Comparison of ENCODE assay signal across 24 cellular contexts in the genomic region with DNA sequence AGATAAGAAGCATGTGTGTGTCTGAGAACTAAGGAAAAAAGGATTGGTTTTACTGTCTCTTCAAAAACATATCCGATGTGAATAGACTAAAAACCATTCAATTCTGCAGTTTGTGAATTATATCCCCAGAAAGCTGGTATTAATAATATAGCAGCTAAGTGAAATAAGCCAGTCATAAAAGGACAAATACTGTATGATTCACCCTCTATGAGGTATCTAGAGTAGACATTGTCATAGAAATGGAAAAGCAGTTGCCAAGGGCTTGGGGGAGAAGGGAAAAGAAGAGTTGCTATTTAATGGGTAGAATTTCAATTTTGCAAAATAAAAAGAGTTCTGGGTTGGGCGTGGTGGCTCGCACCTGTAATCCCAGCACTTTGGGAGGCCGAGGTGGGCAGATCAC.
A peak's percentile ranks its signal among the peaks of the same experiment; 100 is the strongest.
DNase-seq lines count a peak whose midpoint lies in the region; ATAC-seq, FAIRE-seq and TF ChIP-seq lines count a peak whose summit lies in the region.
"Had no signal": no experiment of that assay in that cellular context is flagged by ENCODE, and none has a peak within 500 bp of the region (broad histone marks: within the 10 kb centered on the region; RNA-seq: fewer than 3 reads in every experiment).

No MANE protein-coding gene starts in this region.

- no peak for TF ChIP-seq RAD21 in K562 (CRISPR knock-in tag; conservative IDR thresholded peaks at IDR 0.05 in 1 of 2, IDR thresholded peaks at IDR 0.05 in 1 of 2)

- no peaks in the 10 kb centered on the region for H4K20me1 ChIP-seq in K562 (replicated peaks; ENCODE audit: control insufficient read depth, insufficient read depth, low read length)
- H4K20me1 ChIP-seq: BLaER1 had no signal

- no peaks in the 10 kb centered on the region for H3K27me3 ChIP-seq in K562 (ENCODE audit: control insufficient read depth in 2 of 2, insufficient read depth in 2 of 2, low read length in 2 of 2)
- no peaks in the 10 kb centered on the region for H3K27me3 ChIP-seq in CD4-positive, alpha-beta T cell (ENCODE audit: control insufficient read depth, insufficient read depth, low read length)
- H3K27me3 ChIP-seq: ascending aorta, BLaER1, neutrophil had no signal

- no peaks in the 10 kb centered on the region for H3K79me2 ChIP-seq in K562 (ENCODE audit: control insufficient read depth, insufficient read depth, low read length)

- peak overlapping the region; percentile 21; the same call in 1 of the 2 replicates for H2AFZ ChIP-seq in K562 (ENCODE audit: low read depth, low read length)

- H3K4me1 ChIP-seq in K562 (replicated peaks in 1 of 2; ENCODE audit: control insufficient read depth in 2 of 2, insufficient read depth in 2 of 2, low read length in 2 of 2) (0 out of 5 replicates have a peak, but pooled peaks cover 0 to 2% of the 10 kb centered on the region in 2 experiments), kidney (ENCODE audit: control insufficient read depth in 1 of 2, insufficient read depth in 1 of 2, low read depth in 1 of 2, low read length in 2 of 2) (no peaks in the 10 kb centered on the region)
- H3K4me1 ChIP-seq: prostate gland had no signal

- H3K4me3 Mint-ChIP-seq in activated CD4-positive, alpha-beta memory T cell treated with anti-CD3 and anti-CD28 coated beads for 36 hours = no peak overlapping the region
- no peak overlapping the region for H3K4me3 Mint-ChIP-seq in activated CD4-positive, alpha-beta memory T cell treated with anti-CD3 and anti-CD28 coated beads, Interleukin-2, amount 10 ng/mL, durations not matched to agents 7 days and 5 days
- H3K4me3 Mint-ChIP-seq in stimulated activated effector memory CD8-positive, alpha-beta T cell treated with anti-CD3 and anti-CD28 coated beads, Interleukin-12 subunit alpha, Interleukin-12 subunit beta, amount 100 ng/mL, for 72 hours = no peak overlapping the region
- no peak overlapping the region for H3K4me3 Mint-ChIP-seq in CD4-positive, alpha-beta T cell

- DNase-seq in activated CD4-positive, alpha-beta memory T cell treated with anti-CD3 and anti-CD28 coated beads for 36 hours = no peak
- no peak for DNase-seq in activated CD4-positive, alpha-beta memory T cell treated with anti-CD3 and anti-CD28 coated beads, Interleukin-2, amount 10 ng/mL, durations not matched to agents 7 days and 5 days
- DNase-seq in H54 (ENCODE audit: insufficient read length, low spot score) (no peak), K562 (ENCODE audit: extremely low read depth in 1 of 4, low spot score in 3 of 4) (no peak), kidney (no peak), iPS-NIHi11 (ENCODE audit: low spot score) (no peak)
- no peak for DNase-seq in stimulated activated effector memory CD8-positive, alpha-beta T cell treated with anti-CD3 and anti-CD28 coated beads, Interleukin-12 subunit alpha, Interleukin-12 subunit beta, amount 100 ng/mL, for 72 hours (ENCODE audit: low spot score in 2 of 2)
- no peak for DNase-seq in CD4-positive, alpha-beta T cell
- DNase-seq: activated T-cell treated with anti-CD3 and anti-CD28 coated beads, Interleukin-2, amount 50 U/mL, for 72 hours; foreskin fibroblast; NCI-H1105; NCI-H1930; NCI-H2227 treated with DMSO at 0.1 percent for 48 hours; stimulated activated CD8-positive, alpha-beta memory T cell treated with anti-CD3 and anti-CD28 coated beads, Interleukin-4, amount 100 ng/mL, for 48 hours; T-helper 9 cell; WERI-Rb-1 had no signal

- no TSS peak for BruUV-seq in K562 (replicated peaks; lab: Mats Ljungman, UMichigan)

- H3K4me1 Mint-ChIP-seq in activated CD4-positive, alpha-beta memory T cell treated with anti-CD3 and anti-CD28 coated beads for 36 hours (ENCODE audit: low read depth) = peaks cover 54% of the 10 kb centered on the region
- peaks cover 54% of the 10 kb centered on the region for H3K4me1 Mint-ChIP-seq in activated CD4-positive, alpha-beta memory T cell treated with anti-CD3 and anti-CD28 coated beads, Interleukin-2, amount 10 ng/mL, durations not matched to agents 7 days and 5 days
- peaks cover 57% of the 10 kb centered on the region for H3K4me1 Mint-ChIP-seq in stimulated activated effector memory CD8-positive, alpha-beta T cell treated with anti-CD3 and anti-CD28 coated beads, Interleukin-12 subunit alpha, Interleukin-12 subunit beta, amount 100 ng/mL, for 72 hours
- H3K4me1 Mint-ChIP-seq in CD4-positive, alpha-beta T cell (ENCODE audit: low read depth) = peaks cover 27% of the 10 kb centered on the region

- intact Hi-C loops in activated CD4-positive, alpha-beta memory T cell treated with anti-CD3 and anti-CD28 coated beads for 36 hours (cut with micrococcal nuclease) = no loop called here
- intact Hi-C loops in K562 (cut with micrococcal nuclease) (no loop called here), kidney (cut with DNase I) (no loop called here)
- intact Hi-C loops in CD4-positive, alpha-beta T cell (cut with DNase I, micrococcal nuclease) = no loop called here

- FAIRE-seq in H54 (lab: Jason Lieb, UNC) (peak; percentile 55), K562 (lab: Jason Lieb, UNC) (no peak), kidney (lab: Jason Lieb, UNC) (no peak)
- FAIRE-seq: A549, GM12892 had no signal

- H3K4me3 ChIP-seq in K562 (no peak overlapping the region), kidney (ENCODE audit: low read length in 2 of 2) (no peak overlapping the region)
- H3K4me3 ChIP-seq: A549, ascending aorta, BLaER1, HAP-1, prostate gland had no signal

- H3K9me1 ChIP-seq in K562 (ENCODE audit: control insufficient read depth, insufficient read depth, low read length) = no peaks in the 10 kb centered on the region

- WGBS in K562 (ENCODE audit: insufficient coverage, low coverage, missing lambda C conversion rate) = 0% methylated on average over 4 of the region's 4 CpGs

- peak overlapping the region; percentile 44 for H3K27ac Mint-ChIP-seq in activated CD4-positive, alpha-beta memory T cell treated with anti-CD3 and anti-CD28 coated beads for 36 hours
- H3K27ac Mint-ChIP-seq in activated CD4-positive, alpha-beta memory T cell treated with anti-CD3 and anti-CD28 coated beads, Interleukin-2, amount 10 ng/mL, durations not matched to agents 7 days and 5 days = no peak overlapping the region
- peak overlapping the region; percentile 20 for H3K27ac Mint-ChIP-seq in stimulated activated effector memory CD8-positive, alpha-beta T cell treated with anti-CD3 and anti-CD28 coated beads, Interleukin-12 subunit alpha, Interleukin-12 subunit beta, amount 100 ng/mL, for 72 hours
- H3K27ac Mint-ChIP-seq in CD4-positive, alpha-beta T cell = no peak overlapping the region
- H3K27ac Mint-ChIP-seq: activated T-cell treated with anti-CD3 and anti-CD28 coated beads, Interleukin-2, amount 50 U/mL, for 72 hours had no signal

- H3K27ac ChIP-seq in K562 (ENCODE audit: extremely low read depth, low read depth, low read length) (no peak overlapping the region), kidney (ENCODE audit: low read depth in 2 of 2, low read length in 2 of 2) (no peak overlapping the region)
- H3K27ac ChIP-seq in CD4-positive, alpha-beta T cell (ENCODE audit: low read depth, low read length) = no peak overlapping the region
- H3K27ac ChIP-seq: ascending aorta, BLaER1, neutrophil, prostate gland, WERI-Rb-1 had no signal

- peaks cover 2% of the 10 kb centered on the region for H3K9me3 Mint-ChIP-seq in activated CD4-positive, alpha-beta memory T cell treated with anti-CD3 and anti-CD28 coated beads for 36 hours
- no peaks in the 10 kb centered on the region for H3K9me3 Mint-ChIP-seq in activated CD4-positive, alpha-beta memory T cell treated with anti-CD3 and anti-CD28 coated beads, Interleukin-2, amount 10 ng/mL, durations not matched to agents 7 days and 5 days
- no peaks in the 10 kb centered on the region for H3K9me3 Mint-ChIP-seq in stimulated activated effector memory CD8-positive, alpha-beta T cell treated with anti-CD3 and anti-CD28 coated beads, Interleukin-12 subunit alpha, Interleukin-12 subunit beta, amount 100 ng/mL, for 72 hours
- no peaks in the 10 kb centered on the region for H3K9me3 Mint-ChIP-seq in CD4-positive, alpha-beta T cell

- peaks cover 14% of the 10 kb centered on the region for H3K36me3 Mint-ChIP-seq in activated CD4-positive, alpha-beta memory T cell treated with anti-CD3 and anti-CD28 coated beads for 36 hours
- H3K36me3 Mint-ChIP-seq in activated CD4-positive, alpha-beta memory T cell treated with anti-CD3 and anti-CD28 coated beads, Interleukin-2, amount 10 ng/mL, durations not matched to agents 7 days and 5 days (ENCODE audit: low read depth) = peaks cover 41% of the 10 kb centered on the region
- peaks cover 17% of the 10 kb centered on the region for H3K36me3 Mint-ChIP-seq in stimulated activated effector memory CD8-positive, alpha-beta T cell treated with anti-CD3 and anti-CD28 coated beads, Interleukin-12 subunit alpha, Interleukin-12 subunit beta, amount 100 ng/mL, for 72 hours
- peaks cover 10% of the 10 kb centered on the region for H3K36me3 Mint-ChIP-seq in CD4-positive, alpha-beta T cell (ENCODE audit: low read depth)

- TF ChIP-seq POLR2A in H54 (IDR thresholded peaks at IDR 0.05; ENCODE audit: low read depth, low read length) (no peak), K562 (conservative IDR thresholded peaks at IDR 0.05) (no peak)

- no peak for TF ChIP-seq EP300 in K562 (IDR thresholded peaks at IDR 0.05; ENCODE audit: low read length)

- CTCF ChIA-PET in activated CD4-positive, alpha-beta memory T cell treated with anti-CD3 and anti-CD28 coated beads for 36 hours (lab: Charles Lee) = interaction anchor here (0.6 kb wide), 1 partner anchor 113 kb away, joined by 3 read pairs; no protein-coding TSS in a partner anchor
- CTCF ChIA-PET in activated CD4-positive, alpha-beta memory T cell treated with anti-CD3 and anti-CD28 coated beads, Interleukin-2, amount 10 ng/mL, durations not matched to agents 7 days and 5 days (lab: Charles Lee) = no interaction called here
- CTCF ChIA-PET in K562 (lab: Yijun Ruan, JAX; ENCODE audit: low intra/inter-chr PET ratio) = no interaction called here
- CTCF ChIA-PET in CD4-positive, alpha-beta T cell (lab: Charles Lee) = no interaction called here

- no peaks in the 10 kb centered on the region for H3K9me3 ChIP-seq in K562 (replicated peaks; ENCODE audit: control insufficient read depth, insufficient read depth, low read depth, low read length)
- H3K9me3 ChIP-seq in kidney (ENCODE audit: control insufficient read depth in 1 of 2, low read length in 2 of 2) = no peaks in the 10 kb centered on the region
- no peaks in the 10 kb centered on the region for H3K9me3 ChIP-seq in CD4-positive, alpha-beta T cell (ENCODE audit: control insufficient read depth, low read length)
- H3K9me3 ChIP-seq: A549, ascending aorta, HAP-1, neutrophil, prostate gland had no signal

- TF ChIP-seq CTCF in K562 (IDR thresholded peaks at IDR 0.05 in 2 of 3, conservative IDR thresholded peaks at IDR 0.05 in 1 of 3; ENCODE audit: insufficient read depth in 2 of 3, low read depth in 1 of 3, low read length in 3 of 3) (no peak), kidney (IDR thresholded peaks at IDR 0.05; ENCODE audit: borderline replicate concordance, extremely low read depth, insufficient read depth) (no peak)
- no peak for TF ChIP-seq CTCF in CD4-positive, alpha-beta T cell (IDR thresholded peaks at IDR 0.05)

- H3K9ac ChIP-seq in K562 (ENCODE audit: insufficient read depth in 1 of 2, low read depth in 2 of 2, low read length in 2 of 2) = no peak overlapping the region
- no peak overlapping the region for H3K9ac ChIP-seq in kidney (ENCODE audit: low read length in 2 of 2)
- H3K9ac ChIP-seq: BLaER1 had no signal

- no peak for ATAC-seq in K562
- ATAC-seq in stimulated activated effector memory CD8-positive, alpha-beta T cell treated with anti-CD3 and anti-CD28 coated beads, Interleukin-12 subunit alpha, Interleukin-12 subunit beta, amount 100 ng/mL, for 72 hours = peak; percentile 82
- no peak for ATAC-seq in CD4-positive, alpha-beta T cell (ENCODE audit: poor library complexity)
- ATAC-seq: A549, HepG2 had no signal

- H3K36me3 ChIP-seq in K562 (ENCODE audit: control insufficient read depth, insufficient read depth, low read length) (no peaks in the 10 kb centered on the region), kidney (ENCODE audit: control insufficient read depth in 1 of 2, insufficient read depth in 2 of 2, low read length in 2 of 2) (no peaks in the 10 kb centered on the region)
- H3K36me3 ChIP-seq: ascending aorta, BLaER1, HAP-1, neutrophil, prostate gland, WERI-Rb-1 had no signal

- H3K27me3 Mint-ChIP-seq in activated CD4-positive, alpha-beta memory T cell treated with anti-CD3 and anti-CD28 coated beads for 36 hours = no peaks in the 10 kb centered on the region
- H3K27me3 Mint-ChIP-seq in activated CD4-positive, alpha-beta memory T cell treated with anti-CD3 and anti-CD28 coated beads, Interleukin-2, amount 10 ng/mL, durations not matched to agents 7 days and 5 days = no peaks in the 10 kb centered on the region
- no peaks in the 10 kb centered on the region for H3K27me3 Mint-ChIP-seq in CD4-positive, alpha-beta T cell

- H3K4me2 ChIP-seq in K562 (ENCODE audit: insufficient read depth, low read length) = no peak overlapping the region
- H3K4me2 ChIP-seq: BLaER1 had no signal

- in situ Hi-C loops in K562 (cut with MboI) = no loop called here

- POLR2A ChIA-PET in activated CD4-positive, alpha-beta memory T cell treated with anti-CD3 and anti-CD28 coated beads for 36 hours (lab: Charles Lee) = no interaction called here
- POLR2A ChIA-PET in activated CD4-positive, alpha-beta memory T cell treated with anti-CD3 and anti-CD28 coated beads, Interleukin-2, amount 10 ng/mL, durations not matched to agents 7 days and 5 days (lab: Charles Lee) = no interaction called here
- POLR2A ChIA-PET in K562 (lab: Yijun Ruan, JAX) = no interaction called here
- POLR2A ChIA-PET in CD4-positive, alpha-beta T cell (lab: Charles Lee) = no interaction called here

Comparison
In these comparisons a context has a peak if more than half of its experiments do, and no peak if none do; other contexts are left out.
1. H3K27ac Mint-ChIP-seq: peak in activated CD4-positive, alpha-beta memory T cell treated with anti-CD3 and anti-CD28 coated beads for 36 hours (single experiment) and stimulated activated effector memory CD8-positive, alpha-beta T cell treated with anti-CD3 and anti-CD28 coated beads, Interleukin-12 subunit alpha, Interleukin-12 subunit beta, amount 100 ng/mL, for 72 hours (single experiment); none in activated CD4-positive, alpha-beta memory T cell treated with anti-CD3 and anti-CD28 coated beads, Interleukin-2, amount 10 ng/mL, durations not matched to agents 7 days and 5 days (single experiment) and CD4-positive, alpha-beta T cell (single experiment).